Comparison of ENCODE assay signal across 1 cellular context in the genomic region with DNA sequence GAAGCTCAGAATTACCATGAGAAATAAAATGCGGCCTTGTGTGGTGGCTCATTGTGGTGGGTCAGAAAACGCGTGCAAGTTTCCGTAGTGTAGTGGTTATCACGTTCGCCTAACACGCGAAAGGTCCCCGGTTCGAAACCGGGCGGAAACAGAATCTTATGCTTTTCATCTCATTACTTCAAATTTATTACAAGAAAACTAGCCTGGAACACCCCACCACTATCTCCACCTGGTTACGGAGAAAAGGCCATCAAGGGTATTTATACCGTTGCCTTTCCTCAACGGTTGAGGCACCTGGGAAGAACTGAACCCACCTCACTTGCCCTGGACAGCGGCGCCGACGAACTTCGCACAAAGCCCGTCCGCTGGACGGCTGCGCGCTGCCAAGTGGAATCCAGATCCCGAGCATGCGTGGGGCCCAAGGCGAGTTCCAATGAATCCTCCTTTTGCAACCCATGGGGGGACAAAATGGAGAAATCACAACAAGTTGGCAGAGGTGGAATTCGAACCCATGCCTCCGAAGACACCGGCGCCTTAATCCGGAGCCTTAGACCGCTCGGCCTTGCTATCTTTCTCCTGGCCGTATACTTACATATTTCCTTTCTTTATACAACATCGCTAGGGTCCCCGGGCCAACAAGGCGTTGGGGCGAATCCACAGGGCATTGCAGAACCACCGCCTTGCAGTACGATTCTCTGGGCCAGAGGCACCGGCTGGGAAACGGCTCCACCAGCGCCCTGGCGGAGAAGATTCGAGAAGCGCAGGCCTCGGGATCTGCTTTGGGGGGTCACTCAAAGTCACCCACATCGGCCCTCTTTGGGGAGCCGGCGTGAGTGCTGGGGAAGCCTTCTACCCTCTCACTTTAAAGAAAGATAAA.
TF ChIP-seq lines count a peak whose summit lies in the region.

No MANE protein-coding gene starts in this region.

TF ChIP-seq in IMR-90, 13 proteins besides CTCF, POLR2A, EP300 and RAD21 (continued from another document):
- TF ChIP-seq ELK1 (IDR thresholded peaks at IDR 0.05; ENCODE audit: borderline replicate concordance, low read depth, low read length) (no peak), RFX5 (IDR thresholded peaks at IDR 0.05; ENCODE audit: low read depth, low read length) (no peak), MAZ (IDR thresholded peaks at IDR 0.05; ENCODE audit: borderline replicate concordance, low read depth, low read length) (no peak), CHD1 (IDR thresholded peaks at IDR 0.05; ENCODE audit: low read depth, low read length) (no peak), FOS (IDR thresholded peaks at IDR 0.05; ENCODE audit: low read depth, low read length) (no peak)
